Comparison of ENCODE assay signal across 1 cellular context in genomic region chr10:125473138-125473793, GRCh38.
A peak's percentile ranks its signal among the peaks of the same experiment; 100 is the strongest.
TF ChIP-seq lines count a peak whose summit lies in the region.

No MANE protein-coding gene starts in this region.

TF ChIP-seq in HEK293, 187 proteins besides CTCF, POLR2A, EP300 and RAD21 (continued from another document and continues in another):
- TF ChIP-seq TSHZ1 (tag by site-specific recombination; IDR thresholded peaks at IDR 0.05; ENCODE audit: borderline replicate concordance) = no peak
- TF ChIP-seq ZNF488 (tag by site-specific recombination; IDR thresholded peaks at IDR 0.05) = no peak
- TF ChIP-seq ATF2 (tag by site-specific recombination; IDR thresholded peaks at IDR 0.05; ENCODE audit: low read depth) = peak; percentile 69
- peak; percentile 68; the same call in 1 of the 2 replicates for TF ChIP-seq ZNF629 (tag by site-specific recombination; IDR thresholded peaks at IDR 0.05)
- no peak for TF ChIP-seq SETDB1 (IDR thresholded peaks at IDR 0.05; ENCODE audit: insufficient read length, low read length)
- TF ChIP-seq ZNF600 (tag by site-specific recombination; IDR thresholded peaks at IDR 0.05) = no peak
- TF ChIP-seq ZNF639 (tag by site-specific recombination; IDR thresholded peaks at IDR 0.05) = no peak
- TF ChIP-seq ZSCAN16 (tag by site-specific recombination; IDR thresholded peaks at IDR 0.05) = no peak
- no peak for TF ChIP-seq ZNF18 (tag by site-specific recombination; IDR thresholded peaks at IDR 0.05)
- peak; percentile 92 for TF ChIP-seq ZFHX2 (tag by site-specific recombination; conservative IDR thresholded peaks at IDR 0.05)
- TF ChIP-seq ZNF544 (tag by site-specific recombination; IDR thresholded peaks at IDR 0.05) = no peak
- 0 out of 2 replicates have a peak, but pooled peaks have one; percentile 48 for TF ChIP-seq ZEB2 (tag by site-specific recombination; IDR thresholded peaks at IDR 0.05)
- no peak for TF ChIP-seq ZBTB44 (tag by site-specific recombination; IDR thresholded peaks at IDR 0.05)
- TF ChIP-seq ZNF423 (tag by site-specific recombination; IDR thresholded peaks at IDR 0.05) = no peak
- TF ChIP-seq ZNF549 (tag by site-specific recombination; IDR thresholded peaks at IDR 0.05) = no peak
- no peak for TF ChIP-seq ZSCAN4 (tag by site-specific recombination; IDR thresholded peaks at IDR 0.05)
- TF ChIP-seq ZNF138 (tag by site-specific recombination; IDR thresholded peaks at IDR 0.05; ENCODE audit: borderline replicate concordance) = no peak
- TF ChIP-seq ZNF530 (tag by site-specific recombination; IDR thresholded peaks at IDR 0.05; ENCODE audit: low read depth) = no peak
- no peak for TF ChIP-seq ZSCAN5A (tag by site-specific recombination; IDR thresholded peaks at IDR 0.05)
- peak; percentile 60 for TF ChIP-seq KLF10 (tag by site-specific recombination; IDR thresholded peaks at IDR 0.05)
- TF ChIP-seq ZNF112 (tag by site-specific recombination; IDR thresholded peaks at IDR 0.05) = no peak
- TF ChIP-seq ZNF10 (tag by site-specific recombination; IDR thresholded peaks at IDR 0.05) = no peak
- TF ChIP-seq ZNF610 (tag by site-specific recombination; IDR thresholded peaks at IDR 0.05; ENCODE audit: borderline replicate concordance) = no peak
- no peak for TF ChIP-seq ZNF768 (tag by site-specific recombination; IDR thresholded peaks at IDR 0.05)
- TF ChIP-seq ZNF248 (tag by site-specific recombination; IDR thresholded peaks at IDR 0.05) = no peak
- no peak for TF ChIP-seq ZNF19 (tag by site-specific recombination; IDR thresholded peaks at IDR 0.05; ENCODE audit: low read depth)
- no peak for TF ChIP-seq ZNF121 (tag by site-specific recombination; IDR thresholded peaks at IDR 0.05)
- TF ChIP-seq ZNF23 (tag by site-specific recombination; IDR thresholded peaks at IDR 0.05; ENCODE audit: borderline replicate concordance) = no peak
- TF ChIP-seq ZBTB21 (tag by site-specific recombination; IDR thresholded peaks at IDR 0.05) = no peak
- TF ChIP-seq ZBTB26 (tag by site-specific recombination; optimal IDR thresholded peaks at IDR 0.05) = no peak
- no peak for TF ChIP-seq YY1 (tag by site-specific recombination; IDR thresholded peaks at IDR 0.05)
- TF ChIP-seq ZNF155 (tag by site-specific recombination; IDR thresholded peaks at IDR 0.05) = no peak
- no peak for TF ChIP-seq ZNF596 (tag by site-specific recombination; IDR thresholded peaks at IDR 0.05)
- no peak for TF ChIP-seq ZBTB11 (tag by site-specific recombination; conservative IDR thresholded peaks at IDR 0.05; ENCODE audit: low read depth)
- no peak for TF ChIP-seq ZNF645 (tag by site-specific recombination; IDR thresholded peaks at IDR 0.05)
- TF ChIP-seq ZNF548 (tag by site-specific recombination; IDR thresholded peaks at IDR 0.05) = no peak
- TF ChIP-seq KLF9 (tag by site-specific recombination; IDR thresholded peaks at IDR 0.05; ENCODE audit: low read depth) = no peak
- TF ChIP-seq ZNF707 (tag by site-specific recombination; IDR thresholded peaks at IDR 0.05) = no peak
- no peak for TF ChIP-seq ZBTB6 (tag by site-specific recombination; IDR thresholded peaks at IDR 0.05)
